13 cellular contexts compared by ENCODE assay signal in the genomic region with DNA sequence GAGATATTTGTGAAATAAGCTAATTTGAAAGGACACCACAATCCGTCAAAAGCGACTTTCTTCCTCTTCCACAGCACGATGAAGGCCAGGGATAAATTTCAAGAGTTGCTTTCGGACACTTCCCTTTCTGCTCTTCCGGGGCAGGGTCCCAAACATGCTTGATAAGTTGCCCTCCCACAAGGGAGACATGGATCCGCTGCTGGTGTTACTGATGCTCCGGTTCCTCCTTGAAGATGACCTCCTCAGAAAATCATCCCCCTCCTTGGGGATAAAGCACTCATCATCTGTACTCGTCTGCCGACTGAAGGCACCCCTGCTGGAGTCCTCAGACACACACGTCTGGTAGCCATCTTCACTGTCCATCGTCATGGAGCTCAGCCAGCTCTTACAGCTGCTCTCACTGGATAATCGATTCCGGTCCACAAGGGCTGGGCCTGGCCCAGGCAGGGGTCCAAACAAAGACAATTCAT. TPM values are rescaled to one million over a fixed set of nuclear protein-coding genes. Genes with fewer than 3 reads are reported as not detected.
A peak's percentile ranks its signal among the peaks of the same experiment; 100 is the strongest.
DNase-seq lines count a peak whose midpoint lies in the region; ATAC-seq lines count a peak whose summit lies in the region.
"Had no signal": no experiment of that assay in that cellular context is flagged by ENCODE, and none has a peak within 500 bp of the region (broad histone marks: within the 10 kb centered on the region; RNA-seq: fewer than 3 reads in every experiment).

No MANE protein-coding gene starts in this region.

- DNase-seq in activated T-cell treated with anti-CD3 and anti-CD28 coated beads, Interleukin-2, amount 50 U/mL, for 4 hours = no peak
- DNase-seq in activated T-cell treated with anti-CD3 and anti-CD28 coated beads, Interleukin-2, amount 50 U/mL, for 48 hours = no peak
- DNase-seq in NCI-H146 treated with DMSO at 0.1 percent for 48 hours (lab: John Stamatoyannopoulos, UW; ENCODE audit: unreplicated experiment) = peak; percentile 76
- no peak for DNase-seq in activated naive CD4-positive, alpha-beta T cell treated with anti-CD3 and anti-CD28 coated beads, Interleukin-2, amount 50 U/mL, for 72 hours (ENCODE audit: low spot score in 2 of 2)
- DNase-seq in sciatic nerve (ENCODE audit: low spot score) = no peak
- no peak for DNase-seq in SHP77 (lab: John Stamatoyannopoulos, UW)
- DNase-seq in NCI-H524 (lab: John Stamatoyannopoulos, UW) = no peak
- no peak for DNase-seq in dermis blood vessel endothelial cell
- DNase-seq: DND-41; KBM-7; mesendoderm; NCI-H1436; NK-92 treated with Interleukin-12 subunit alpha and Interleukin-12 subunit beta, amount 100 ng/mL, for 24 hours had no signal

- H3K27me3 Mint-ChIP-seq in activated T-cell treated with anti-CD3 and anti-CD28 coated beads, Interleukin-2, amount 50 U/mL, for 4 hours (ENCODE audit: low read depth) = no peaks in the 10 kb centered on the region

- peaks cover 90% of the 10 kb centered on the region for H3K4me1 Mint-ChIP-seq in activated T-cell treated with anti-CD3 and anti-CD28 coated beads, Interleukin-2, amount 50 U/mL, for 4 hours (ENCODE audit: low read depth)

- H3K4me3 Mint-ChIP-seq in activated T-cell treated with anti-CD3 and anti-CD28 coated beads, Interleukin-2, amount 50 U/mL, for 4 hours = peak overlapping the region; percentile 32

- peaks cover 72% of the 10 kb centered on the region for H3K36me3 Mint-ChIP-seq in activated T-cell treated with anti-CD3 and anti-CD28 coated beads, Interleukin-2, amount 50 U/mL, for 4 hours (ENCODE audit: insufficient read depth)
- H3K36me3 Mint-ChIP-seq in activated naive CD4-positive, alpha-beta T cell treated with anti-CD3 and anti-CD28 coated beads, Interleukin-2, amount 50 U/mL, for 72 hours = peaks cover 55 to 58% of the 10 kb centered on the region in 2 donors

- ATAC-seq in activated T-cell treated with anti-CD3 and anti-CD28 coated beads, Interleukin-2, amount 50 U/mL, for 4 hours = no peak
- ATAC-seq in activated naive CD4-positive, alpha-beta T cell treated with anti-CD3 and anti-CD28 coated beads, Interleukin-2, amount 50 U/mL, for 72 hours = no peak
- ATAC-seq in sciatic nerve = peak; percentile 32

- H3K27ac Mint-ChIP-seq in activated naive CD4-positive, alpha-beta T cell treated with anti-CD3 and anti-CD28 coated beads, Interleukin-2, amount 50 U/mL, for 72 hours = peak overlapping the region; percentile 92 to 99

- H3K9me3 Mint-ChIP-seq in activated T-cell treated with anti-CD3 and anti-CD28 coated beads, Interleukin-2, amount 50 U/mL, for 4 hours = no peaks in the 10 kb centered on the region
- no peaks in the 10 kb centered on the region for H3K9me3 Mint-ChIP-seq in activated naive CD4-positive, alpha-beta T cell treated with anti-CD3 and anti-CD28 coated beads, Interleukin-2, amount 50 U/mL, for 72 hours

- intact Hi-C loops in sciatic nerve (cut with DNase I) = no loop called here

RNA-seq across cellular contexts. Expression of a gene that starts 28.2 kb away (rescaled TPM):
- 100 to 1,000 TPM; 183 to 207 (median 195) TPM for total RNA-seq in activated T-cell treated with anti-CD3 and anti-CD28 coated beads, Interleukin-2, amount 50 U/mL, for 4 hours
- total RNA-seq in activated naive CD4-positive, alpha-beta T cell treated with anti-CD3 and anti-CD28 coated beads, Interleukin-2, amount 50 U/mL, for 72 hours = 100 to 1,000 TPM; 417 to 596 TPM
- 22.8 TPM for total RNA-seq in sciatic nerve
- 0.14 TPM in 1 of 2 replicates, not detected in the other for total RNA-seq in dermis blood vessel endothelial cell

Comparison
In these comparisons a context has a peak if more than half of its experiments do, and no peak if none do; other contexts are left out.
1. RNA of a gene that starts 28.2 kb away (total RNA-seq): 417 to 596 TPM in activated naive CD4-positive, alpha-beta T cell treated with anti-CD3 and anti-CD28 coated beads, Interleukin-2, amount 50 U/mL, for 72 hours, 183 to 207 TPM in activated T-cell treated with anti-CD3 and anti-CD28 coated beads, Interleukin-2, amount 50 U/mL, for 4 hours and 22.8 TPM in sciatic nerve (single experiment); 0.14 TPM in dermis blood vessel endothelial cell; every median in the first group is over 10 times any median in the second.